In the genomic region with DNA sequence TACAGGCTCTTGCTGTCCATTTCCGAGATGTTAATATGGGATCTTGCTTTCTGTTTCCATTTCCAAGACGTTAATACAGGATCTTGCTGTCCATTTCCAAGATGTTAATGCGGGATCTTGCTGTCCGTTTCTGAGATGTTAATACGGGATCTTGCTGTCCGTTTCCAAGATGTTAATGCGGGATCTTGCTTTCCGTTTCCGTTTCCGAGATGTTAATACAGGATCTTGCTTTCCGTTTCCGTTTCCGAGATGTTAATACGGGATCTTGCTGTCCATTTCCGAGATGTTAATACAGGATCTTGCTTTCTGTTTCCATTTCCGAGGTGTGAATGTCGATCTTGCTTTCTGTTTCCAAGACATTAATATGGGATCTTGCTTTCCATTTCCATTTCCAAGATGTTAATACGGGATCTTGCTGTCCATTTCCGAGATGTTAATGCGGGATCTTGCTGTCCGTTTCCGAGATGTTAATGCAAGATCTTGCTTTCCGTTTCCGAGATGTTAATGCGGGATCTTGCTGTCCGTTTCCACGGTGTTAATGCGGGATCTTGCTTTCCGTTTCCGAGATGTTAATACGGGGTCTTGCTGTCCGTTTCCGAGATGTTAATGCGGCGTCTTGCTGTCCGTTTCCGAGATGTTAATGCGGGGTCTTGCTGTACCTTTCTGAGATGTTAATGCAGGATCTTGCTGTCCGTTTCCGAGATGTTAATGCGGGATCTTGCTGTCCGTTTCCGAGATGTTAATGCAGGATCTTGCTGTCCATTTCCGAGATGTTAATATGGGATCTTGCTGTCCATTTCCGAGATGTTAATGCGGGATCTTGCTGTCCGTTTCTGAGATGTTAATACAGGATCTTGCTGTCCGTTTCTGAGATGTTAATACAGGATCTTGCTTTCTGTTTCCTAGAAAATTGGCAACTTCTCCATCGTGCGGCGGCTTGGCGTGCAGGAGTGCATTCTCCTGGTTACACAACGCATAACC, we compare ENCODE assay signal across 1 cellular context.
A peak's percentile ranks its signal among the peaks of the same experiment; 100 is the strongest.
TF ChIP-seq lines count a peak whose summit lies in the region.

No MANE protein-coding gene starts in this region.

TF ChIP-seq in GM12878, 131 proteins besides CTCF, POLR2A, EP300 and RAD21 (continued from another document):
- TF ChIP-seq USF1 (IDR thresholded peaks at IDR 0.05; ENCODE audit: borderline replicate concordance, extremely low read length, insufficient read depth, low read depth, low read length): no peak
- no peak for TF ChIP-seq ZSCAN29 (IDR thresholded peaks at IDR 0.05)
- TF ChIP-seq IKZF2 (IDR thresholded peaks at IDR 0.05): peak; percentile 40 to 47; a peak in 1 of 4 replicates
- no peak for TF ChIP-seq HDAC6 (IDR thresholded peaks at IDR 0.05; ENCODE audit: unreplicated experiment)
- no peak for TF ChIP-seq POU2F2 (IDR thresholded peaks at IDR 0.05; ENCODE audit: borderline replicate concordance, low read depth, low read length)
- TF ChIP-seq BMI1 (IDR thresholded peaks at IDR 0.05; ENCODE audit: borderline replicate concordance): no peak
- no peak for TF ChIP-seq TCF7 (IDR thresholded peaks at IDR 0.05; ENCODE audit: borderline replicate concordance)
- no peak for TF ChIP-seq ZNF384 (IDR thresholded peaks at IDR 0.05; ENCODE audit: borderline replicate concordance, low read depth, low read length)
- no peak for TF ChIP-seq SP1 (IDR thresholded peaks at IDR 0.05; ENCODE audit: low read depth, low read length)
